In genomic region chr7:156702399-156702798, GRCh38 we compare ENCODE assay signal across 1 cellular context.
A peak's percentile ranks its signal among the peaks of the same experiment; 100 is the strongest.
TF ChIP-seq lines count a peak whose summit lies in the region.

No MANE protein-coding gene starts in this region.

TF ChIP-seq in K562, 482 proteins besides CTCF, POLR2A, EP300 and RAD21 (continued from another document):
- 0 out of 2 replicates have a peak, but pooled peaks have one; percentile 34 for TF ChIP-seq C11orf30 (IDR thresholded peaks at IDR 0.05; ENCODE audit: low read depth)
- no peak for TF ChIP-seq HDAC3 (IDR thresholded peaks at IDR 0.05; ENCODE audit: borderline replicate concordance, partially characterized antibody)
- no peak for TF ChIP-seq EZH2 (IDR thresholded peaks at IDR 0.05; ENCODE audit: borderline replicate concordance, low read depth, low read length)
- TF ChIP-seq, protein P1, sequence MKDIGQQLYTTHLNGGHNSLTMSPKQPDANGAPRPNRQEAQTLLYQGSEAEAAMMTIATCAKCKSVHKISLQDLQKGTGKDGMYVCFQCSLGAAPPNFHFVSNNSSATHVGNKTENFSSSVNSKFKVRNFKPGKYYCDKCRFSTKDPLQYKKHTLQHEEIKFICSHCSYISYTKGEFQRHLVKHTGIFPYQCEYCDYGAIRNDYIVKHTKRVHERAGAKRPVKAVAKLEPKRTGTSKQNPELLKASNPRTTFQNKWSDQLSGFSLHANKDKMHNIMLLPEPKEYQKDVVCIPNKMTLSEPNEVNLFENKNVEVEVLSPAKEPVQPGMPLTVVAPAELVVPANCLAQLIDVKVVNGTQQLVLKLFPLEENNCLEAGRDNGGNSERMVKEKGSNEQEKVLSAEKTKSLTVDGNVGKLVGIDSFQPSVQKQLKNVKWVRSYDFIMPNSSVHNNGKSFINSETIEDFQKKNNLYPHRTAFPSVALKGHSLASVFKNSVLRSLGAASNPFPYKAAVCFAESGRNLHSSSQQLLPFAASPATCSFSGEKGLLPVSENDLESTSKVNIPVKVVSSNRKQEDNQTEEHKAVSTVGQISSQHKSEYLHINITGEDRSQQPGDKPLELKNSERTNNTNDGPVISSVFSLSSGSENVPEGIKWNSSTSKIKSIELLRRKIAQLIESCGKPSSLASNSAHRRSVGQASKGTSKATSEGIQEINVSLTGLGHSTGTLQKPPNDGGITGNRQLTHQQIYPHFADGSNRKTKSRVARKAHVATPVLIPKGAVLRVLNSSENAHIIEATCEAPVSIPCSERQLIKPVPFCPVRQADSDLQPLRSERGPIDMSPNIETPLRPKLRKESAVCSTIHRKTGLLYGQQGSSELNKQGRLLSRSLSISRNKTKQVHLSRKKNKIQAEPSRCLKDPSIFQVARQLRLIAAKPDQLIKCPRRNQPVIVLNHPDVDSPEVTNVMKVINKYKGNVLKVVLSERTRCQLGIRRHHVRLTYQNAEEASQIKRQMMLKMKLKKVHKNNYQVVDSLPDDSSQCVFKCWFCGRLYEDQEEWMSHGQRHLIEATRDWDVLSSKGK (CRISPR knock-in tag; IDR thresholded peaks at IDR 0.05): no peak
- no peak for TF ChIP-seq ZNF354B (CRISPR knock-in tag; IDR thresholded peaks at IDR 0.05)
- no peak for TF ChIP-seq ETS2 (tag; IDR thresholded peaks at IDR 0.05; ENCODE audit: borderline replicate concordance, poor library complexity, severe bottlenecking)
- TF ChIP-seq ZNF253 (CRISPR knock-in tag; conservative IDR thresholded peaks at IDR 0.05): no peak
- no peak for TF ChIP-seq TBP (optimal IDR thresholded peaks at IDR 0.05; ENCODE audit: low read depth, low read length)
- no peak for TF ChIP-seq ZNF583 (CRISPR knock-in tag; IDR thresholded peaks at IDR 0.05)
- TF ChIP-seq ZNF316 (IDR thresholded peaks at IDR 0.05): peak; percentile 71
- TF ChIP-seq ZNF778 (CRISPR knock-in tag; IDR thresholded peaks at IDR 0.05): no peak
- TF ChIP-seq ZNF707 (CRISPR knock-in tag; conservative IDR thresholded peaks at IDR 0.05): no peak
- no peak for TF ChIP-seq CEBPG (CRISPR knock-in tag; IDR thresholded peaks at IDR 0.05)
- no peak for TF ChIP-seq CEBPG (tag; conservative IDR thresholded peaks at IDR 0.05 in 1 of 2, IDR thresholded peaks at IDR 0.05 in 1 of 2)
- no peak for TF ChIP-seq ZNF444 (CRISPR knock-in tag; IDR thresholded peaks at IDR 0.05)
- no peak for TF ChIP-seq SP2 (IDR thresholded peaks at IDR 0.05; ENCODE audit: extremely low read depth, low read depth, low read length, poor library complexity, severe bottlenecking)
- TF ChIP-seq, protein P2, sequence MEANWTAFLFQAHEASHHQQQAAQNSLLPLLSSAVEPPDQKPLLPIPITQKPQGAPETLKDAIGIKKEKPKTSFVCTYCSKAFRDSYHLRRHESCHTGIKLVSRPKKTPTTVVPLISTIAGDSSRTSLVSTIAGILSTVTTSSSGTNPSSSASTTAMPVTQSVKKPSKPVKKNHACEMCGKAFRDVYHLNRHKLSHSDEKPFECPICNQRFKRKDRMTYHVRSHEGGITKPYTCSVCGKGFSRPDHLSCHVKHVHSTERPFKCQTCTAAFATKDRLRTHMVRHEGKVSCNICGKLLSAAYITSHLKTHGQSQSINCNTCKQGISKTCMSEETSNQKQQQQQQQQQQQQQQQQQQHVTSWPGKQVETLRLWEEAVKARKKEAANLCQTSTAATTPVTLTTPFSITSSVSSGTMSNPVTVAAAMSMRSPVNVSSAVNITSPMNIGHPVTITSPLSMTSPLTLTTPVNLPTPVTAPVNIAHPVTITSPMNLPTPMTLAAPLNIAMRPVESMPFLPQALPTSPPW (CRISPR knock-in tag; IDR thresholded peaks at IDR 0.05): no peak
- 0 out of 2 replicates have a peak, but pooled peaks have one; percentile 4 for TF ChIP-seq MAFG (tag; conservative IDR thresholded peaks at IDR 0.05)
- TF ChIP-seq SOX6 (IDR thresholded peaks at IDR 0.05): no peak
- no peak for TF ChIP-seq PURB (CRISPR knock-in tag; IDR thresholded peaks at IDR 0.05; ENCODE audit: low read depth)
- peak; percentile 8; the same call in 1 of the 2 replicates for TF ChIP-seq MAFF (IDR thresholded peaks at IDR 0.05; ENCODE audit: low read length)
